Comparison of ENCODE assay signal across 17 cellular contexts in genomic region chr3:122665226-122665786, GRCh38. TPM values are rescaled to one million over a fixed set of nuclear protein-coding genes. Genes with fewer than 3 reads are reported as not detected.
A peak's percentile ranks its signal among the peaks of the same experiment; 100 is the strongest.
DNase-seq lines count a peak whose midpoint lies in the region; TF ChIP-seq lines count a peak whose summit lies in the region.
"Had no signal": no experiment of that assay in that cellular context is flagged by ENCODE, and none has a peak within 500 bp of the region (broad histone marks: within the 10 kb centered on the region; RNA-seq: fewer than 3 reads in every experiment).

No MANE protein-coding gene starts in this region.

- H3K9me3 ChIP-seq in SJCRH30 (replicated peaks) (no peaks in the 10 kb centered on the region), testis (no peaks in the 10 kb centered on the region)
- H3K9me3 ChIP-seq: SJSA1 had no signal

- H3K27ac ChIP-seq in SJCRH30: peak overlapping the region; percentile 25
- H3K27ac ChIP-seq in testis: no peak overlapping the region
- H3K27ac ChIP-seq: SJSA1 had no signal

- no peak for TF ChIP-seq POLR2A in testis (IDR thresholded peaks at IDR 0.05)

- H3K4me3 ChIP-seq in SJCRH30 (no peak overlapping the region), testis (no peak overlapping the region)
- H3K4me3 ChIP-seq: GM12878, K562, SJSA1 had no signal

- no peaks in the 10 kb centered on the region for H3K36me3 ChIP-seq in SJCRH30
- H3K36me3 ChIP-seq in testis (ENCODE audit: low read depth, missing control alignments): no peaks in the 10 kb centered on the region
- H3K36me3 ChIP-seq: SJSA1 had no signal

- WGBS in testis, 2 donors: 70 to 77% methylated on average over 4 of the region's 4 CpGs

- TF ChIP-seq CTCF in testis (IDR thresholded peaks at IDR 0.05): no peak

- H3K27me3 ChIP-seq in SJCRH30: no peaks in the 10 kb centered on the region
- H3K27me3 ChIP-seq in testis: no peaks in the 10 kb centered on the region
- H3K27me3 ChIP-seq: SJSA1 had no signal

- intact Hi-C loops in testis (cut with DNase I; ENCODE audit: low total_unique reads): no loop called here

- DNase-seq in NCI-H1694 (lab: John Stamatoyannopoulos, UW) (peak; percentile 74), NCI-H446 treated with DMSO at 0.1 percent for 48 hours (lab: John Stamatoyannopoulos, UW) (peak; percentile 46), SJCRH30 (peak; percentile 22 to 59), retina (peak; percentile 9), AG20443 (ENCODE audit: low spot score) (no peak), testis (no peak), cerebellum (ENCODE audit: low spot score) (no peak)
- DNase-seq: ACHN, AML-193, DMS153, NCI-H1092 treated with DMSO at 0.1 percent for 48 hours, NCI-H146, NCI-H2081 treated with DMSO at 0.1 percent for 48 hours, NCI-H774 had no signal

- peaks cover 14% of the 10 kb centered on the region for H3K4me1 ChIP-seq in SJCRH30
- no peaks in the 10 kb centered on the region for H3K4me1 ChIP-seq in testis
- H3K4me1 ChIP-seq: SJSA1 had no signal

RNA-seq across cellular contexts. Expression of gene PARP14, which starts 15.3 kb away (rescaled TPM):
- total RNA-seq in SJCRH30 (2014; rRNA removed; shearing (Covaris generic)): 0.61 and 0.81 TPM in 2 replicates
- total RNA-seq in testis (10 to 100 TPM; 11.3 to 18.2 TPM), cerebellum (15.2 TPM)
- 8.8 TPM for polyA plus RNA-seq in testis (ENCODE audit: insufficient read depth, low read depth, low replicate concordance)

Comparison
In these comparisons a context has a peak if more than half of its experiments do, and no peak if none do; other contexts are left out.
1. DNase-seq: peak in NCI-H1694 (single experiment), NCI-H446 treated with DMSO at 0.1 percent for 48 hours (single experiment), SJCRH30 (2 of 2) and retina (single experiment); none in AG20443 (single experiment), testis (single experiment) and cerebellum (single experiment).